20 cellular contexts compared by ENCODE assay signal in genomic region chr6:149084026-149084425, GRCh38.
A peak's percentile ranks its signal among the peaks of the same experiment; 100 is the strongest.
DNase-seq lines count a peak whose midpoint lies in the region; ATAC-seq, FAIRE-seq and TF ChIP-seq lines count a peak whose summit lies in the region.
"Had no signal": no experiment of that assay in that cellular context is flagged by ENCODE, and none has a peak within 500 bp of the region (broad histone marks: within the 10 kb centered on the region; RNA-seq: fewer than 3 reads in every experiment).

No MANE protein-coding gene starts in this region.

- intact Hi-C loops in GM12878 (cut with micrococcal nuclease; ENCODE audit: unreplicated experiment) = loop anchor here (5.0 kb wide), 1 partner anchor 128 kb away; no protein-coding TSS in a partner anchor

- DNase-seq in activated T-cell treated with anti-CD3 and anti-CD28 coated beads, Interleukin-2, amount 50 U/mL, for 72 hours = no peak
- no peak for DNase-seq in activated T-cell treated with anti-CD3 and anti-CD28 coated beads, Interleukin-2, amount 50 U/mL, for 48 hours
- no peak for DNase-seq in DND-41
- no peak for DNase-seq in T-helper 17 cell
- DNase-seq in GM12878 (ENCODE audit: low read depth, low spot score) = no peak
- DNase-seq in activated effector memory CD4-positive, alpha-beta T cell treated with Interleukin-2 at 50 U/mL for 16 hours = no peak
- DNase-seq in NCI-H2196 (lab: John Stamatoyannopoulos, UW; ENCODE audit: unreplicated experiment) = no peak
- no peak for DNase-seq in MM.1S
- DNase-seq: CD4-positive, alpha-beta T cell; DMS79 treated with DMSO at 0.1 percent for 48 hours; GF-D8; H9; KG1; NCI-H1092 treated with DMSO at 0.1 percent for 48 hours; NCI-H1694; NCI-H2107; NCI-H345; NCI-H69; PC-3 had no signal

- TF ChIP-seq RAD21 in GM12878 (IDR thresholded peaks at IDR 0.05; ENCODE audit: insufficient read depth, low read depth, low read length) = no peak

- peaks cover 0 to under 1% of the 10 kb centered on the region in 2 donors for H3K9me3 Mint-ChIP-seq in activated T-cell treated with anti-CD3 and anti-CD28 coated beads, Interleukin-2, amount 50 U/mL, for 72 hours
- H3K9me3 Mint-ChIP-seq: CD4-positive, alpha-beta T cell; H9 had no signal

- no peak overlapping the region for H3K9ac ChIP-seq in DND-41 (ENCODE audit: low read depth, low read length)
- no peak overlapping the region for H3K9ac ChIP-seq in GM12878 (ENCODE audit: control insufficient read depth, insufficient read depth, low read length)
- no peak overlapping the region for H3K9ac ChIP-seq in MM.1S (ENCODE audit: low read length)

- RAD21 ChIA-PET in GM12878 (lab: Charles Lee; ENCODE audit: unreplicated experiment) = interaction anchor here (1.2 to 5.2 kb wide), 11 partner anchors 18 to 433 kb away, joined by 3 to 122 read pairs (median 9); no protein-coding TSS in a partner anchor

- H3K4me2 ChIP-seq in DND-41 (ENCODE audit: insufficient read depth, low read length) (no peak overlapping the region), GM12878 (ENCODE audit: control insufficient read depth, insufficient read depth) (no peak overlapping the region), MM.1S (ENCODE audit: low read depth, low read length) (no peak overlapping the region)

- no peak for FAIRE-seq in GM12878 (lab: Jason Lieb, UNC)

- TF ChIP-seq EP300 in GM12878 (IDR thresholded peaks at IDR 0.05; ENCODE audit: borderline replicate concordance in 1 of 2, control insufficient read depth in 1 of 2, low read depth in 2 of 2, low read length in 2 of 2) = no peak

- H3K36me3 ChIP-seq in DND-41 (ENCODE audit: insufficient read depth, low read length) (no peaks in the 10 kb centered on the region), GM12878 (ENCODE audit: control insufficient read depth in 2 of 2, insufficient read depth in 2 of 2, low read length in 1 of 2) (no peaks in the 10 kb centered on the region), MM.1S (replicated peaks; ENCODE audit: insufficient read depth, low read length) (no peaks in the 10 kb centered on the region)

- H3K27me3 ChIP-seq in DND-41 (ENCODE audit: insufficient read depth, low read length, poor library complexity) (no peaks in the 10 kb centered on the region), GM12878 (replicated peaks in 1 of 2; ENCODE audit: control insufficient read depth in 2 of 2, insufficient read depth in 2 of 2, low read length in 1 of 2) (no peaks in the 10 kb centered on the region), MM.1S (replicated peaks; ENCODE audit: insufficient read depth, low read length) (no peaks in the 10 kb centered on the region)

- TF ChIP-seq CTCF in DND-41 (IDR thresholded peaks at IDR 0.05; ENCODE audit: borderline replicate concordance, extremely low read depth, low read length, poor library complexity, severe bottlenecking) (no peak), GM12878 (IDR thresholded peaks at IDR 0.05 in 2 of 3, conservative IDR thresholded peaks at IDR 0.05 in 1 of 3; ENCODE audit: control insufficient read depth in 2 of 3, extremely low read depth in 1 of 3, insufficient read depth in 1 of 3, low read depth in 3 of 3, low read length in 3 of 3) (no peak), MM.1S (IDR thresholded peaks at IDR 0.05; ENCODE audit: low read length) (no peak)

- in situ Hi-C loops in GM12878 (cut with MboI) = loop anchor here (5.0 kb wide), 1 partner anchor 343 kb away; no protein-coding TSS in a partner anchor

- H3K27ac Mint-ChIP-seq in activated T-cell treated with anti-CD3 and anti-CD28 coated beads, Interleukin-2, amount 50 U/mL, for 72 hours = peak overlapping the region; percentile 90
- H3K27ac Mint-ChIP-seq in T-helper 17 cell = peak overlapping the region; percentile 89
- H3K27ac Mint-ChIP-seq: CD4-positive, alpha-beta T cell; H9 had no signal

- H3K9me3 ChIP-seq in DND-41 (ENCODE audit: insufficient read depth, low read length, severe bottlenecking) (no peaks in the 10 kb centered on the region), T-helper 17 cell (ENCODE audit: control insufficient read depth, low read length, poor library complexity, severe bottlenecking) (no peaks in the 10 kb centered on the region), GM12878 (replicated peaks; ENCODE audit: control insufficient read depth, insufficient read depth, low read length) (no peaks in the 10 kb centered on the region), MM.1S (replicated peaks; ENCODE audit: insufficient read depth, low read length) (no peaks in the 10 kb centered on the region)

- H3K79me2 ChIP-seq in DND-41 (ENCODE audit: insufficient read depth, low read length) = no peaks in the 10 kb centered on the region
- no peaks in the 10 kb centered on the region; the same call in 1 of the 2 replicates for H3K79me2 ChIP-seq in GM12878 (ENCODE audit: control insufficient read depth, insufficient read depth, low read length)
- no peaks in the 10 kb centered on the region for H3K79me2 ChIP-seq in MM.1S (ENCODE audit: low read length)

- no peaks in the 10 kb centered on the region for H3F3A ChIP-seq in MM.1S (ENCODE audit: insufficient read depth, low read length)

- SMC1A ChIA-PET in GM12878 (lab: Charles Lee; ENCODE audit: uncharacterized antibody, unreplicated experiment) = interaction anchor here (0.6 to 7.1 kb wide), 18 partner anchors 9 to 433 kb away, joined by 3 to 74 read pairs (median 6); no protein-coding TSS in a partner anchor

- no peaks in the 10 kb centered on the region for H3K9me2 ChIP-seq in MM.1S (replicated peaks; ENCODE audit: insufficient read depth, low read length)

- H4K20me1 ChIP-seq in DND-41 (ENCODE audit: insufficient read depth, low read length) = no peaks in the 10 kb centered on the region
- no peaks in the 10 kb centered on the region for H4K20me1 ChIP-seq in GM12878 (ENCODE audit: control insufficient read depth, insufficient read depth)
- H4K20me1 ChIP-seq in MM.1S (ENCODE audit: insufficient read depth, low read length) = no peaks in the 10 kb centered on the region

- no peak for TF ChIP-seq POLR2A in GM12878 (IDR thresholded peaks at IDR 0.05; ENCODE audit: low read depth, low read length)

- H3K4me1 ChIP-seq in DND-41 (ENCODE audit: insufficient read depth, low read length) (peaks cover 57% of the 10 kb centered on the region), GM12878 (ENCODE audit: control insufficient read depth, insufficient read depth, low read length) (peaks cover 32% of the 10 kb centered on the region), MM.1S (ENCODE audit: low read length) (no peaks in the 10 kb centered on the region)

- peak overlapping the region; percentile 29; the same call in 1 of the 2 replicates for H3K27ac ChIP-seq in DND-41 (ENCODE audit: low read length)
- no peak overlapping the region for H3K27ac ChIP-seq in GM12878 (ENCODE audit: control insufficient read depth, insufficient read depth)
- no peak overlapping the region for H3K27ac ChIP-seq in MM.1S (ENCODE audit: low read length)

- H3K4me3 Mint-ChIP-seq in activated T-cell treated with anti-CD3 and anti-CD28 coated beads, Interleukin-2, amount 50 U/mL, for 72 hours = peak overlapping the region; percentile 57 to 78
- H3K4me3 Mint-ChIP-seq in T-helper 17 cell = no peak overlapping the region
- H3K4me3 Mint-ChIP-seq: CD4-positive, alpha-beta T cell; H9 had no signal

- H3K27me3 Mint-ChIP-seq in activated T-cell treated with anti-CD3 and anti-CD28 coated beads, Interleukin-2, amount 50 U/mL, for 72 hours (ENCODE audit: low read depth) = no peaks in the 10 kb centered on the region
- H3K27me3 Mint-ChIP-seq in T-helper 17 cell = no peaks in the 10 kb centered on the region
- H3K27me3 Mint-ChIP-seq: CD4-positive, alpha-beta T cell had no signal

- H3K4me3 ChIP-seq in DND-41 (ENCODE audit: low read depth in 1 of 2, low read length in 2 of 2) = no peak overlapping the region
- H3K4me3 ChIP-seq in GM12878 = no peak overlapping the region
- H3K4me3 ChIP-seq in MM.1S (ENCODE audit: low read length) = no peak overlapping the region

- POLR2A ChIA-PET in GM12878 (lab: Charles Lee) = no interaction called here

- H3K4me1 Mint-ChIP-seq in activated T-cell treated with anti-CD3 and anti-CD28 coated beads, Interleukin-2, amount 50 U/mL, for 72 hours (ENCODE audit: low read depth) = peaks cover 88% of the 10 kb centered on the region
- peaks cover 41% of the 10 kb centered on the region for H3K4me1 Mint-ChIP-seq in T-helper 17 cell

- ATAC-seq in activated T-cell treated with anti-CD3 and anti-CD28 coated beads, Interleukin-2, amount 50 U/mL, for 72 hours (replicated peaks in 1 of 2) = no peak
- ATAC-seq in DND-41 (ENCODE audit: insufficient read depth, low read depth) = no peak
- ATAC-seq in T-helper 17 cell = no peak
- no peak for ATAC-seq in GM12878
- ATAC-seq: PC-3, Right ventricle myocardium inferior had no signal

- peaks cover under 1 to 1% of the 10 kb centered on the region in 2 donors for H3K36me3 Mint-ChIP-seq in activated T-cell treated with anti-CD3 and anti-CD28 coated beads, Interleukin-2, amount 50 U/mL, for 72 hours (ENCODE audit: insufficient read depth in 2 of 2)
- peaks cover 2% of the 10 kb centered on the region for H3K36me3 Mint-ChIP-seq in T-helper 17 cell (ENCODE audit: low read depth)

- no TSS peak for BruUV-seq in GM12878 (replicated peaks; lab: Mats Ljungman, UMichigan)

- no peak overlapping the region for H2AFZ ChIP-seq in DND-41 (ENCODE audit: low read depth, low read length)
- no peak overlapping the region for H2AFZ ChIP-seq in GM12878 (ENCODE audit: control insufficient read depth, low read depth, low read length)
- no peak overlapping the region for H2AFZ ChIP-seq in MM.1S (ENCODE audit: low read length)

- CTCF ChIA-PET in GM12878 (lab: Yijun Ruan, JAX) = interaction anchor here (1.2 to 8.6 kb wide), 8 partner anchors 10 to 433 kb away, joined by 3 to 138 read pairs (median 7); no protein-coding TSS in a partner anchor

TF ChIP-seq in GM12878, 131 proteins besides CTCF, POLR2A, EP300 and RAD21:
- no peak for TF ChIP-seq YBX1 (IDR thresholded peaks at IDR 0.05)
- 0 out of 2 replicates have a peak, but pooled peaks have one; percentile 28 for TF ChIP-seq EED (IDR thresholded peaks at IDR 0.05; ENCODE audit: low read depth)
